Comparison of ENCODE assay signal across 17 cellular contexts in the genomic region with DNA sequence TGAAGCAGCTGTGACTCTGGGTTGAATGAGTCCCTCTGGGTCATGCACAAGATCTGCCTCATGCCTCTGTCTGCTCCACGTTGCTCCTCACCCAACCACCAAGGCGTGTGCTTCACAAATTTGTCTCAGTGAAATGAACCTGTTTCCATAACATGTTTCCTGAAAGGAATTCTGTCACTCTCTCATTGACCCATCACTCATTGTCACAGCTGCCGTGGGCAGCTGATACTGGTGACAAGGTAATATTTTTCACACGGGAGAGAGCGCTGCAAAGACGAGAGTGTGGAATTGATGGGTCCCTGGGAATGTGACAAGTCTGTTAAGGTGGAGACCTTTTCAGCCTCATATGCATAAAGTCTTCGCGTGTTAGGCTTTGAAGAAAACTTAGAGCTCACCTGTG.
DNase-seq lines count a peak whose midpoint lies in the region; ATAC-seq and TF ChIP-seq lines count a peak whose summit lies in the region.
"Had no signal": no experiment of that assay in that cellular context is flagged by ENCODE, and none has a peak within 500 bp of the region (broad histone marks: within the 10 kb centered on the region; RNA-seq: fewer than 3 reads in every experiment).

No MANE protein-coding gene starts in this region.

- H3K4me3 ChIP-seq in neural cell (ENCODE audit: low read length) = peak overlapping the region; percentile 39
- H3K4me3 ChIP-seq: A549 had no signal

- H3K9me2 ChIP-seq in neural cell (ENCODE audit: insufficient read depth, low read length) = no peaks in the 10 kb centered on the region

- H3F3A ChIP-seq in neural cell (ENCODE audit: insufficient read depth, low read length, poor library complexity, severe bottlenecking) = no peaks in the 10 kb centered on the region

- TF ChIP-seq RAD21 in neural cell (conservative IDR thresholded peaks at IDR 0.05) = no peak

- H3K27ac Mint-ChIP-seq in natural killer cell = peak overlapping the region; percentile 68 to 71
- peak overlapping the region in 1 of 2 donors; percentile 36 for H3K27ac Mint-ChIP-seq in natural killer cell treated with Interleukin-12 subunit alpha and Interleukin-12 subunit beta and Interleukin-15 and Interleukin-18, amount 100 ng/mL, for 72 hours
- H3K27ac Mint-ChIP-seq: CD4-positive, alpha-beta T cell; CD8-positive, alpha-beta T cell had no signal

- no peaks in the 10 kb centered on the region for H3K79me2 ChIP-seq in neural cell (replicated peaks; ENCODE audit: insufficient read depth, low read length)

- H3K9me3 ChIP-seq in neural cell (ENCODE audit: low read length) = no peaks in the 10 kb centered on the region
- H3K9me3 ChIP-seq: A549, Caco-2 had no signal

- H3K27me3 ChIP-seq in neural cell (ENCODE audit: insufficient read depth, low read depth, low read length) = no peaks in the 10 kb centered on the region

- H4K20me1 ChIP-seq in neural cell (ENCODE audit: insufficient read depth) = no peaks in the 10 kb centered on the region

- H2AFZ ChIP-seq in neural cell (ENCODE audit: low read depth, low read length) = no peak overlapping the region

- no peaks in the 10 kb centered on the region for H3K9me3 Mint-ChIP-seq in natural killer cell
- H3K9me3 Mint-ChIP-seq in natural killer cell treated with Interleukin-12 subunit alpha and Interleukin-12 subunit beta and Interleukin-15 and Interleukin-18, amount 100 ng/mL, for 72 hours = no peaks in the 10 kb centered on the region
- H3K9me3 Mint-ChIP-seq: CD4-positive, alpha-beta T cell; CD8-positive, alpha-beta T cell had no signal

- H3K4me2 ChIP-seq in neural cell (ENCODE audit: low read length) = peak overlapping the region; percentile 27
- H3K4me2 ChIP-seq: A549 had no signal

- peak overlapping the region; percentile 32 for H3K27ac ChIP-seq in neural cell (ENCODE audit: low read length)
- H3K27ac ChIP-seq: 22Rv1, A549, C4-2B had no signal

- H3K36me3 Mint-ChIP-seq in natural killer cell = no peaks in the 10 kb centered on the region
- H3K36me3 Mint-ChIP-seq in natural killer cell treated with Interleukin-12 subunit alpha and Interleukin-12 subunit beta and Interleukin-15 and Interleukin-18, amount 100 ng/mL, for 72 hours = no peaks in the 10 kb centered on the region

- peaks cover 25 to 31% of the 10 kb centered on the region in 2 donors for H3K4me1 Mint-ChIP-seq in natural killer cell
- peaks cover 10 to 14% of the 10 kb centered on the region in 2 donors for H3K4me1 Mint-ChIP-seq in natural killer cell treated with Interleukin-12 subunit alpha and Interleukin-12 subunit beta and Interleukin-15 and Interleukin-18, amount 100 ng/mL, for 72 hours (ENCODE audit: low read depth in 2 of 2)

- peak; percentile 95 for TF ChIP-seq EP300 in neural cell (conservative IDR thresholded peaks at IDR 0.05; ENCODE audit: poor library complexity, severe bottlenecking)

- no peak for TF ChIP-seq CTCF in natural killer cell (IDR thresholded peaks at IDR 0.05)
- TF ChIP-seq CTCF in neural cell (IDR thresholded peaks at IDR 0.05; ENCODE audit: poor library complexity, severe bottlenecking) = no peak

- peak overlapping the region; percentile 9 for H3K9ac ChIP-seq in neural cell (ENCODE audit: low read length)

- intact Hi-C loops in natural killer cell (cut with micrococcal nuclease) = no loop called here

- H3K36me3 ChIP-seq in neural cell (ENCODE audit: insufficient read depth, low read length) = no peaks in the 10 kb centered on the region

- ATAC-seq in natural killer cell (no peak), GM18511 (IDR thresholded peaks at IDR 0.05; ENCODE audit: unreplicated experiment) (no peak)
- ATAC-seq in natural killer cell treated with Interleukin-12 subunit alpha and Interleukin-12 subunit beta and Interleukin-15 and Interleukin-18, amount 100 ng/mL, for 72 hours = no peak
- ATAC-seq: A549; CD8-positive, alpha-beta T cell had no signal

- H3K4me3 Mint-ChIP-seq in natural killer cell = no peak overlapping the region
- H3K4me3 Mint-ChIP-seq in natural killer cell treated with Interleukin-12 subunit alpha and Interleukin-12 subunit beta and Interleukin-15 and Interleukin-18, amount 100 ng/mL, for 72 hours = no peak overlapping the region
- H3K4me3 Mint-ChIP-seq: B cell; CD4-positive, alpha-beta T cell; CD8-positive, alpha-beta T cell had no signal

- H3K27me3 Mint-ChIP-seq in natural killer cell (ENCODE audit: low read depth in 2 of 2) = no peaks in the 10 kb centered on the region
- no peaks in the 10 kb centered on the region for H3K27me3 Mint-ChIP-seq in natural killer cell treated with Interleukin-12 subunit alpha and Interleukin-12 subunit beta and Interleukin-15 and Interleukin-18, amount 100 ng/mL, for 72 hours
- H3K27me3 Mint-ChIP-seq: B cell; CD4-positive, alpha-beta T cell had no signal

- DNase-seq in natural killer cell = no peak
- DNase-seq in natural killer cell treated with Interleukin-12 subunit alpha and Interleukin-12 subunit beta and Interleukin-15 and Interleukin-18, amount 100 ng/mL, for 72 hours (ENCODE audit: low spot score) = no peak
- peak; percentile 45 for DNase-seq in mesenteric fat pad (ENCODE audit: low spot score)
- no peak for DNase-seq in islet precursor cell
- DNase-seq: AML-193; Caco-2; Calu3; CD4-positive, alpha-beta T cell; CD8-positive, alpha-beta T cell; DMS79 treated with DMSO at 0.1 percent for 48 hours; GF-D8 had no signal

TF ChIP-seq in neural cell, 6 proteins besides CTCF, POLR2A, EP300 and RAD21:
- TF ChIP-seq, protein P1, sequence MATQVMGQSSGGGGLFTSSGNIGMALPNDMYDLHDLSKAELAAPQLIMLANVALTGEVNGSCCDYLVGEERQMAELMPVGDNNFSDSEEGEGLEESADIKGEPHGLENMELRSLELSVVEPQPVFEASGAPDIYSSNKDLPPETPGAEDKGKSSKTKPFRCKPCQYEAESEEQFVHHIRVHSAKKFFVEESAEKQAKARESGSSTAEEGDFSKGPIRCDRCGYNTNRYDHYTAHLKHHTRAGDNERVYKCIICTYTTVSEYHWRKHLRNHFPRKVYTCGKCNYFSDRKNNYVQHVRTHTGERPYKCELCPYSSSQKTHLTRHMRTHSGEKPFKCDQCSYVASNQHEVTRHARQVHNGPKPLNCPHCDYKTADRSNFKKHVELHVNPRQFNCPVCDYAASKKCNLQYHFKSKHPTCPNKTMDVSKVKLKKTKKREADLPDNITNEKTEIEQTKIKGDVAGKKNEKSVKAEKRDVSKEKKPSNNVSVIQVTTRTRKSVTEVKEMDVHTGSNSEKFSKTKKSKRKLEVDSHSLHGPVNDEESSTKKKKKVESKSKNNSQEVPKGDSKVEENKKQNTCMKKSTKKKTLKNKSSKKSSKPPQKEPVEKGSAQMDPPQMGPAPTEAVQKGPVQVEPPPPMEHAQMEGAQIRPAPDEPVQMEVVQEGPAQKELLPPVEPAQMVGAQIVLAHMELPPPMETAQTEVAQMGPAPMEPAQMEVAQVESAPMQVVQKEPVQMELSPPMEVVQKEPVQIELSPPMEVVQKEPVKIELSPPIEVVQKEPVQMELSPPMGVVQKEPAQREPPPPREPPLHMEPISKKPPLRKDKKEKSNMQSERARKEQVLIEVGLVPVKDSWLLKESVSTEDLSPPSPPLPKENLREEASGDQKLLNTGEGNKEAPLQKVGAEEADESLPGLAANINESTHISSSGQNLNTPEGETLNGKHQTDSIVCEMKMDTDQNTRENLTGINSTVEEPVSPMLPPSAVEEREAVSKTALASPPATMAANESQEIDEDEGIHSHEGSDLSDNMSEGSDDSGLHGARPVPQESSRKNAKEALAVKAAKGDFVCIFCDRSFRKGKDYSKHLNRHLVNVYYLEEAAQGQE (IDR thresholded peaks at IDR 0.05; ENCODE audit: borderline replicate concordance) = peak; percentile 77
- no peak for TF ChIP-seq EZH2 (IDR thresholded peaks at IDR 0.05; ENCODE audit: borderline replicate concordance, insufficient read depth, low read length, poor library complexity, severe bottlenecking)
- peak; percentile 74 for TF ChIP-seq POLR2AphosphoS5 (IDR thresholded peaks at IDR 0.05)
- TF ChIP-seq MXI1 (conservative IDR thresholded peaks at IDR 0.05; ENCODE audit: poor library complexity, severe bottlenecking) = peak; percentile 33
TF ChIP-seq in neural cell: peak in this region for 3.
